Comparison of ENCODE assay signal across 8 cellular contexts in genomic region chr5:152514827-152515397, GRCh38.
DNase-seq lines count a peak whose midpoint lies in the region; ATAC-seq, FAIRE-seq and TF ChIP-seq lines count a peak whose summit lies in the region.

No MANE protein-coding gene starts in this region.

- peak; percentile 37 for FAIRE-seq in GM19239 (lab: Jason Lieb, UNC)

- ATAC-seq in upper lobe of right lung (no peak), GM21367 (IDR thresholded peaks at IDR 0.05; ENCODE audit: unreplicated experiment) (no peak), GM18517 (IDR thresholded peaks at IDR 0.05; ENCODE audit: unreplicated experiment) (no peak)

- no peaks in the 10 kb centered on the region for H3K27me3 ChIP-seq in upper lobe of right lung

- intact Hi-C loops in upper lobe of right lung (cut with DNase I), result no loop called here

- no peaks in the 10 kb centered on the region for H3K36me3 ChIP-seq in upper lobe of right lung

- TF ChIP-seq POLR2A in erythroblast (IDR thresholded peaks at IDR 0.05; ENCODE audit: low read length), result no peak

- H3K4me1 ChIP-seq in upper lobe of right lung, result no peaks in the 10 kb centered on the region

- no peaks in the 10 kb centered on the region for H3K9me3 ChIP-seq in upper lobe of right lung

- peak; percentile 47 for TF ChIP-seq CTCF in upper lobe of right lung (IDR thresholded peaks at IDR 0.05)

- H3K27ac ChIP-seq in upper lobe of right lung, result no peak overlapping the region

- H3K4me3 ChIP-seq in upper lobe of right lung, result no peak overlapping the region

- peak; percentile 27 for DNase-seq in AG20443 (ENCODE audit: low spot score)
- DNase-seq in GM19239 (ENCODE audit: insufficient read length, low spot score), result no peak
- DNase-seq in NCI-H510A treated with DMSO at 0.1 percent for 48 hours (lab: John Stamatoyannopoulos, UW), result peak; percentile 34
- DNase-seq in erythroblast (lab: John Stamatoyannopoulos, UW), result peak; percentile 1 to 22
- no peak for DNase-seq in upper lobe of right lung
- no peak for DNase-seq in NK-92 treated with Interleukin-12 subunit alpha and Interleukin-12 subunit beta, amount 100 ng/mL, for 24 hours (lab: John Stamatoyannopoulos, UW)

Comparison
In these comparisons a context has a peak if more than half of its experiments do, and no peak if none do; other contexts are left out.
1. DNase-seq: peak in AG20443 (single experiment), NCI-H510A treated with DMSO at 0.1 percent for 48 hours (single experiment) and erythroblast (2 of 2); none in GM19239 (single experiment), upper lobe of right lung (single experiment) and NK-92 treated with Interleukin-12 subunit alpha and Interleukin-12 subunit beta, amount 100 ng/mL, for 24 hours (single experiment).